20 cellular contexts compared by ENCODE assay signal in the genomic region with DNA sequence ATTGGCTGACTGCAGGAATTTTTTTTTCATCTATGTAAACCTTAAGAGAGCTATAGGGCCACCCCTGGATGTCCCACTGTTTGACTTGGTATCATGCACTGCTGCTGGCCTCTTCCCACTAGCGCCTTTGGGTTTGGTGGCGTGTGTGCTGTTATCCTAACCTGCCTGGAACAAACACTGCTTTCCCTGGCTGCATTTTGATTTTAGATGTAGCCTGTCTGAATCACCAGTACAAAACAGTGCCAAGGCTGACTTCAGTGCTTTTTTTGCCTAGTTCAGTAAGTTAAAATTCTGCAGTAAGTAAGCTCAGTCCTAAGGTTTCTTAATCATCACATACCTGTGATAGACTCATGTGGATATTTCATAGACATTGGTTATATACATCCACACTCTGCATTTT.
"Had no signal": no experiment of that assay in that cellular context is flagged by ENCODE, and none has a peak within 500 bp of the region (broad histone marks: within the 10 kb centered on the region; RNA-seq: fewer than 3 reads in every experiment).

No MANE protein-coding gene starts in this region.

- H3K27ac ChIP-seq: coronary artery, esophagus squamous epithelium, neutrophil, sigmoid colon, spleen had no signal

- ATAC-seq: left lobe of liver, natural killer cell, WTC11 had no signal

- H3K4me1 ChIP-seq: esophagus squamous epithelium, sigmoid colon, spleen had no signal

- H3K4me3 Mint-ChIP-seq: activated CD4-positive, alpha-beta memory T cell treated with anti-CD3 and anti-CD28 coated beads for 36 hours; activated naive CD8-positive, alpha-beta T cell; activated T-helper 1 cell treated with anti-CD3 and anti-CD28 coated beads, Interleukin-12 subunit alpha, Interleukin-12 subunit beta, Interleukin-2, Interleukin-4 antibody, amounts not matched to agents 30 ng/mL and 10 ng/mL and 1 ng/mL, durations not matched to agents 14 hours and 24 hours and 36 hours; natural killer cell; stimulated activated memory B cell treated with anti-CD40 and anti-IgM and Interleukin-4, amounts not matched to agents 10 μg/mL and 1 μg/mL and 100 μg/mL, for 72 hours; T-helper 2 cell treated with Interferon-gamma antibody and Interleukin-4, amounts not matched to agents 5 μg/mL and 100 μg/mL, for 36 hours; WTC11 had no signal

- H3K27me3 ChIP-seq: esophagus squamous epithelium, sigmoid colon had no signal

- H3K4me3 ChIP-seq: coronary artery, esophagus squamous epithelium, lung, sigmoid colon, spleen had no signal

- H3K9me3 Mint-ChIP-seq: activated CD4-positive, alpha-beta memory T cell treated with anti-CD3 and anti-CD28 coated beads for 36 hours; activated T-helper 1 cell treated with anti-CD3 and anti-CD28 coated beads, Interleukin-12 subunit alpha, Interleukin-12 subunit beta, Interleukin-2, Interleukin-4 antibody, amounts not matched to agents 30 ng/mL and 10 ng/mL and 1 ng/mL, durations not matched to agents 14 hours and 24 hours and 36 hours; natural killer cell; stimulated activated memory B cell treated with anti-CD40 and anti-IgM and Interleukin-4, amounts not matched to agents 10 μg/mL and 1 μg/mL and 100 μg/mL, for 72 hours; T-helper 2 cell treated with Interferon-gamma antibody and Interleukin-4, amounts not matched to agents 5 μg/mL and 100 μg/mL, for 36 hours; WTC11 had no signal

- H3K27ac Mint-ChIP-seq: activated CD4-positive, alpha-beta memory T cell treated with anti-CD3 and anti-CD28 coated beads for 36 hours; activated naive CD8-positive, alpha-beta T cell; activated T-helper 1 cell treated with anti-CD3 and anti-CD28 coated beads, Interleukin-12 subunit alpha, Interleukin-12 subunit beta, Interleukin-2, Interleukin-4 antibody, amounts not matched to agents 30 ng/mL and 10 ng/mL and 1 ng/mL, durations not matched to agents 14 hours and 24 hours and 36 hours; natural killer cell; stimulated activated memory B cell treated with anti-CD40 and anti-IgM and Interleukin-4, amounts not matched to agents 10 μg/mL and 1 μg/mL and 100 μg/mL, for 72 hours; T-helper 2 cell treated with Interferon-gamma antibody and Interleukin-4, amounts not matched to agents 5 μg/mL and 100 μg/mL, for 36 hours; WTC11 had no signal

- DNase-seq: activated CD4-positive, alpha-beta memory T cell treated with anti-CD3 and anti-CD28 coated beads for 36 hours; activated CD4-positive, alpha-beta T cell treated with anti-CD3 and anti-CD28 coated beads for 4 hours; activated T-cell treated with anti-CD3 and anti-CD28 coated beads for 4 hours; effector CD8-positive, alpha-beta T cell; esophagus squamous epithelium; foreskin melanocyte; glutamatergic neuron; natural killer cell; sigmoid colon; spleen; stimulated activated CD4-positive, alpha-beta T cell treated with anti-CD3 and anti-CD28 coated beads, Interleukin-4, amount 100 ng/mL, for 4 hours had no signal

- H3K36me3 ChIP-seq: esophagus squamous epithelium, neutrophil, spleen had no signal

- H3K36me3 Mint-ChIP-seq: activated CD4-positive, alpha-beta memory T cell treated with anti-CD3 and anti-CD28 coated beads for 36 hours; activated naive CD8-positive, alpha-beta T cell; natural killer cell; stimulated activated memory B cell treated with anti-CD40 and anti-IgM and Interleukin-4, amounts not matched to agents 10 μg/mL and 1 μg/mL and 100 μg/mL, for 72 hours; WTC11 had no signal

- H3K27me3 Mint-ChIP-seq: activated naive CD8-positive, alpha-beta T cell had no signal

- H3K9me3 ChIP-seq: esophagus squamous epithelium, neutrophil, sigmoid colon, spleen had no signal

- H3K4me1 Mint-ChIP-seq: natural killer cell; stimulated activated memory B cell treated with anti-CD40 and anti-IgM and Interleukin-4, amounts not matched to agents 10 μg/mL and 1 μg/mL and 100 μg/mL, for 72 hours had no signal
